Comparison of ENCODE assay signal across 11 cellular contexts in the genomic region with DNA sequence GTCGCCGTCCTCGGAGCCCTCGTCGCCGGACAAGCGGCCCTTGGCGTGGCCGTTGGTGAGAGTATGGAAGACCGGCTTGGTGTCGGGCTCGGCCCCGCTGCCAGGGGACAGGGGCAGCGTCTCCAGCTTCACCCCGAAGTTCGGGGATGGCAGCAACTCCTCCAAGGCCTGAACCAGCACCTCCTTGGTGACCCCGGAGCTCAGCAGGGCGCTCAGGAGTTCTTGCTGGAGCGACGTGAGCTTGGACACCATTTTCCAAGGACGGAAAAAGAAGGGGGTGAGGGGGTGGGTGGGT. TPM values are rescaled to one million over a fixed set of nuclear protein-coding genes. Genes with fewer than 3 reads are reported as not detected.
DNase-seq lines count a peak whose midpoint lies in the region; ATAC-seq and TF ChIP-seq lines count a peak whose summit lies in the region.
"Had no signal": no experiment of that assay in that cellular context is flagged by ENCODE, and none has a peak within 500 bp of the region (broad histone marks: within the 10 kb centered on the region; RNA-seq: fewer than 3 reads in every experiment).

No MANE protein-coding gene starts in this region.

- peaks cover 32% of the 10 kb centered on the region for H3K4me1 ChIP-seq in left ventricle myocardium inferior
- H3K4me1 ChIP-seq in heart left ventricle: peaks cover 11 to 43% (median 26%) of the 10 kb centered on the region in 12 donors
- H3K4me1 ChIP-seq in lower lobe of right lung: peaks cover 30% of the 10 kb centered on the region
- peaks cover 27 to 40% (median 30%) of the 10 kb centered on the region in 3 donors for H3K4me1 ChIP-seq in esophagus squamous epithelium

- H3K27me3 Mint-ChIP-seq in activated naive CD8-positive, alpha-beta T cell treated with anti-CD3 and anti-CD28 coated beads for 36 hours: peaks cover 91% of the 10 kb centered on the region

- peak overlapping the region; percentile 71 for H3K4me3 Mint-ChIP-seq in activated naive CD8-positive, alpha-beta T cell treated with anti-CD3 and anti-CD28 coated beads for 36 hours

- intact Hi-C loops in left ventricle myocardium inferior (cut with micrococcal nuclease): no loop called here
- intact Hi-C loops in heart left ventricle (cut with DNase I): no loop called here
- intact Hi-C loops in lower lobe of right lung (cut with DNase I): no loop called here
- intact Hi-C loops in esophagus squamous epithelium (cut with DNase I): no loop called here

- 0 to 14% (median 8%) methylated on average over 5 to 21 of the region's 21 CpGs for WGBS in heart left ventricle, 4 donors
- WGBS in esophagus squamous epithelium, 2 donors: 0 to 40% methylated on average over 1 of the region's 21 CpGs

- H3K27ac ChIP-seq in left ventricle myocardium inferior (replicated peaks) (no peak overlapping the region), heart left ventricle (no peak overlapping the region), lower lobe of right lung (peak overlapping the region; percentile 84), esophagus squamous epithelium (no peak overlapping the region)

- H3K36me3 ChIP-seq in left ventricle myocardium inferior (no peaks in the 10 kb centered on the region), heart left ventricle (no peaks in the 10 kb centered on the region), lower lobe of right lung (no peaks in the 10 kb centered on the region), esophagus squamous epithelium (no peaks in the 10 kb centered on the region)

- peak overlapping the region; percentile 57 for H3K4me3 ChIP-seq in left ventricle myocardium inferior
- no peak overlapping the region for H3K4me3 ChIP-seq in heart left ventricle
- peak overlapping the region; percentile 56 for H3K4me3 ChIP-seq in lower lobe of right lung
- peak overlapping the region in 2 of 4 donors; percentile 41 to 56 for H3K4me3 ChIP-seq in esophagus squamous epithelium

- TF ChIP-seq CTCF in left ventricle myocardium inferior (IDR thresholded peaks at IDR 0.05; ENCODE audit: borderline replicate concordance): no peak
- no peak for TF ChIP-seq CTCF in heart left ventricle (IDR thresholded peaks at IDR 0.05)
- no peak for TF ChIP-seq CTCF in lower lobe of right lung (IDR thresholded peaks at IDR 0.05)
- TF ChIP-seq CTCF in esophagus squamous epithelium (IDR thresholded peaks at IDR 0.05): no peak

- no peak overlapping the region for H3K27ac Mint-ChIP-seq in activated naive CD8-positive, alpha-beta T cell treated with anti-CD3 and anti-CD28 coated beads for 36 hours

- ATAC-seq in heart left ventricle (no peak), lower lobe of right lung (peak; percentile 23 to 27), HG02884 (IDR thresholded peaks at IDR 0.05; ENCODE audit: unreplicated experiment) (no peak), GM19328 (IDR thresholded peaks at IDR 0.05; ENCODE audit: unreplicated experiment) (no peak)
- ATAC-seq: Right ventricle myocardium inferior had no signal

- H3K27me3 ChIP-seq in left ventricle myocardium inferior (ENCODE audit: low read depth) (peaks cover 100% of the 10 kb centered on the region), heart left ventricle (peaks cover 59 to 98% (median 74%) of the 10 kb centered on the region in 9 donors), lower lobe of right lung (ENCODE audit: low read depth) (peaks cover 82% of the 10 kb centered on the region), esophagus squamous epithelium (peaks cover 26 to 100% (median 48%) of the 10 kb centered on the region in 4 donors)

- TF ChIP-seq POLR2A in heart left ventricle (IDR thresholded peaks at IDR 0.05): no peak
- TF ChIP-seq POLR2A in esophagus squamous epithelium (IDR thresholded peaks at IDR 0.05): no peak

- peaks cover 19% of the 10 kb centered on the region for H3K4me1 Mint-ChIP-seq in activated naive CD8-positive, alpha-beta T cell treated with anti-CD3 and anti-CD28 coated beads for 36 hours

- no peaks in the 10 kb centered on the region for H3K9me3 Mint-ChIP-seq in activated naive CD8-positive, alpha-beta T cell treated with anti-CD3 and anti-CD28 coated beads for 36 hours

- no peak for DNase-seq in left ventricle myocardium inferior
- no peak for DNase-seq in heart left ventricle
- DNase-seq in activated naive CD8-positive, alpha-beta T cell treated with anti-CD3 and anti-CD28 coated beads for 36 hours: no peak
- no peak for DNase-seq in lower lobe of right lung
- no peak for DNase-seq in esophagus squamous epithelium (lab: John Stamatoyannopoulos, UW)
- DNase-seq in putamen (ENCODE audit: low spot score): no peak
- DNase-seq: NCI-H1417 treated with DMSO at 0.1 percent for 48 hours had no signal

- no peaks in the 10 kb centered on the region for H3K36me3 Mint-ChIP-seq in activated naive CD8-positive, alpha-beta T cell treated with anti-CD3 and anti-CD28 coated beads for 36 hours

- H3K9me3 ChIP-seq in left ventricle myocardium inferior (replicated peaks): no peaks in the 10 kb centered on the region
- H3K9me3 ChIP-seq in heart left ventricle: no peaks in the 10 kb centered on the region
- H3K9me3 ChIP-seq in lower lobe of right lung: no peaks in the 10 kb centered on the region
- H3K9me3 ChIP-seq in esophagus squamous epithelium: no peaks in the 10 kb centered on the region

RNA-seq across cellular contexts. Expression of a gene that starts 0.3 kb away (rescaled TPM):
- not detected for total RNA-seq in left ventricle myocardium inferior
- total RNA-seq in heart left ventricle: not detected
- not detected for polyA plus RNA-seq in heart left ventricle
- total RNA-seq in activated naive CD8-positive, alpha-beta T cell treated with anti-CD3 and anti-CD28 coated beads for 36 hours: 1 to 10 TPM; 2.3 to 3.2 TPM
- 15.2 TPM for total RNA-seq in lower lobe of right lung
- not detected for total RNA-seq in esophagus squamous epithelium
- total RNA-seq: myocyte, Right ventricle myocardium inferior had no signal

Comparison
In these comparisons a context has a peak if more than half of its experiments do, and no peak if none do; other contexts are left out.
1. H3K4me3 ChIP-seq: peak in left ventricle myocardium inferior (single experiment) and lower lobe of right lung (single experiment); none in heart left ventricle (0 of 12).
2. ATAC-seq: peak in lower lobe of right lung (2 of 2); none in heart left ventricle (0 of 4), HG02884 (single experiment) and GM19328 (single experiment).